19 cellular contexts compared by ENCODE assay signal in the genomic region with DNA sequence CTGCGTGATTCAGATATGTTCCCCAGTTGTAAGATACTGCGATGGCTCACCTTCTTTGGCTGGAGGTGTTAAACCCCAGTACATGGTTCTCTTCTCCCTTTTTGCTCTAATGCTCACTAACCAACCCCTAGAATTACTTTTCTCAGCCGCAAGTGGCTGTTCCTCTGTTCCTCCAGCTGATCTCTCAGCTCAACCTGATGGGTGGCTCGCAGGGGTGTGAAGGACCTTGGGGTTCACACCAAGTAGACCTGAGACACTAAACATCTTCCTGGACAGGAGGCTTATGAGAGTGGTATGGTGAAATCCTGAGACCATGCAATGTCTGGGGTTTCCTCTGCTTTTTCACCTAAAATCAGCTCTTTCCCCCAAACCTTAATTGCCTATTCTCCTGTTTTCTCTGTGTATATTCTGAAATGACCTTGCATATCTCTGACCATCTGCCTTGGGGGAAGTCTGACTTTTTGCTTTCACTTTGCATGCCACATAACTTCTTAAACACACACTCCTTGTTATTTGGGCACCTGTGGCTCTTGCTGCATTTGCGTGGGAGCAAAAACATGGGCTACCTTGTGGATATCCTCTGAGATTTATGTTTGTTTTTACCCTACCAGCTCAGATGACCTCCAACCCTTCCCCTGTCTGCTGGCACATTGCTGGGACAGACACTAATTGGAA. TPM values are rescaled to one million over a fixed set of nuclear protein-coding genes. Genes with fewer than 3 reads are reported as not detected.
"Had no signal": no experiment of that assay in that cellular context is flagged by ENCODE, and none has a peak within 500 bp of the region (broad histone marks: within the 10 kb centered on the region; RNA-seq: fewer than 3 reads in every experiment).

No MANE protein-coding gene starts in this region.

- H2AFZ ChIP-seq: parathyroid adenoma had no signal

- DNase-seq: activated CD4-positive, alpha-beta memory T cell treated with anti-CD3 and anti-CD28 coated beads for 36 hours; activated CD4-positive, alpha-beta T cell treated with anti-CD3 and anti-CD28 coated beads for 1 hour; activated effector memory CD4-positive, alpha-beta T cell treated with anti-CD3 and anti-CD28 coated beads, Interleukin-2, amount 50 U/mL, for 16 hours; activated naive CD8-positive, alpha-beta T cell treated with anti-CD3 and anti-CD28 coated beads for 36 hours; activated T-cell treated with anti-CD3 and anti-CD28 coated beads, Interleukin-2, amount 50 U/mL, for 4 hours; brain microvascular endothelial cell; cerebellar nuclear complex; dermis blood vessel endothelial cell; kidney; right cardiac atrium; small intestine; substantia nigra; transverse colon had no signal

- ATAC-seq: activated T-cell treated with anti-CD3 and anti-CD28 coated beads, Interleukin-2, amount 50 U/mL, for 4 hours; gastroesophageal sphincter; right cardiac atrium; stimulated activated memory B cell treated with anti-CD40 and anti-IgM and Interleukin-4, amounts not matched to agents 10 μg/mL and 1 μg/mL and 100 μg/mL, for 72 hours had no signal

- H3K27ac ChIP-seq: brain microvascular endothelial cell, gastroesophageal sphincter, parathyroid adenoma, transverse colon had no signal

- H3K27me3 ChIP-seq: gastroesophageal sphincter had no signal

- H3K36me3 Mint-ChIP-seq: activated CD4-positive, alpha-beta memory T cell treated with anti-CD3 and anti-CD28 coated beads for 36 hours; activated naive CD8-positive, alpha-beta T cell treated with anti-CD3 and anti-CD28 coated beads for 36 hours; stimulated activated memory B cell treated with anti-CD40 and anti-IgM and Interleukin-4, amounts not matched to agents 10 μg/mL and 1 μg/mL and 100 μg/mL, for 72 hours had no signal

- H3K4me3 ChIP-seq: gastroesophageal sphincter, transverse colon had no signal

- H3K27ac Mint-ChIP-seq: activated CD4-positive, alpha-beta memory T cell treated with anti-CD3 and anti-CD28 coated beads for 36 hours; activated naive CD8-positive, alpha-beta T cell treated with anti-CD3 and anti-CD28 coated beads for 36 hours; stimulated activated memory B cell treated with anti-CD40 and anti-IgM and Interleukin-4, amounts not matched to agents 10 μg/mL and 1 μg/mL and 100 μg/mL, for 72 hours had no signal

- H3K4me3 Mint-ChIP-seq: activated CD4-positive, alpha-beta memory T cell treated with anti-CD3 and anti-CD28 coated beads for 36 hours; activated naive CD8-positive, alpha-beta T cell treated with anti-CD3 and anti-CD28 coated beads for 36 hours; activated T-cell treated with anti-CD3 and anti-CD28 coated beads, Interleukin-2, amount 50 U/mL, for 4 hours; stimulated activated memory B cell treated with anti-CD40 and anti-IgM and Interleukin-4, amounts not matched to agents 10 μg/mL and 1 μg/mL and 100 μg/mL, for 72 hours had no signal

- H3K9me3 Mint-ChIP-seq: activated CD4-positive, alpha-beta memory T cell treated with anti-CD3 and anti-CD28 coated beads for 36 hours; activated naive CD8-positive, alpha-beta T cell treated with anti-CD3 and anti-CD28 coated beads for 36 hours; activated T-cell treated with anti-CD3 and anti-CD28 coated beads, Interleukin-2, amount 50 U/mL, for 4 hours; stimulated activated memory B cell treated with anti-CD40 and anti-IgM and Interleukin-4, amounts not matched to agents 10 μg/mL and 1 μg/mL and 100 μg/mL, for 72 hours had no signal

- H3K36me3 ChIP-seq: brain microvascular endothelial cell, gastroesophageal sphincter, transverse colon had no signal

- H3K9ac ChIP-seq: parathyroid adenoma had no signal

- H3K79me2 ChIP-seq: parathyroid adenoma had no signal

- H3K4me1 ChIP-seq: gastroesophageal sphincter, parathyroid adenoma had no signal

- H3K9me3 ChIP-seq: gastroesophageal sphincter, transverse colon had no signal

RNA-seq across cellular contexts. Expression of a gene that starts 15.9 kb away (rescaled TPM):
- total RNA-seq: activated CD4-positive, alpha-beta memory T cell treated with anti-CD3 and anti-CD28 coated beads for 36 hours; activated naive CD8-positive, alpha-beta T cell treated with anti-CD3 and anti-CD28 coated beads for 36 hours; activated T-cell treated with anti-CD3 and anti-CD28 coated beads, Interleukin-2, amount 50 U/mL, for 4 hours; dermis blood vessel endothelial cell; epithelial cell of proximal tubule; kidney; lower leg skin; mesenteric fat pad; right cardiac atrium; transverse colon had no signal

RNA-seq across cellular contexts. Expression of a gene that starts 27.7 kb away (rescaled TPM):
- total RNA-seq: activated CD4-positive, alpha-beta memory T cell treated with anti-CD3 and anti-CD28 coated beads for 36 hours; activated naive CD8-positive, alpha-beta T cell treated with anti-CD3 and anti-CD28 coated beads for 36 hours; activated T-cell treated with anti-CD3 and anti-CD28 coated beads, Interleukin-2, amount 50 U/mL, for 4 hours; dermis blood vessel endothelial cell; epithelial cell of proximal tubule; gastroesophageal sphincter; kidney; lower leg skin; mesenteric fat pad; right cardiac atrium; transverse colon had no signal

RNA-seq across cellular contexts. Expression of a gene that starts 38.6 kb away (rescaled TPM):
- total RNA-seq: activated CD4-positive, alpha-beta memory T cell treated with anti-CD3 and anti-CD28 coated beads for 36 hours; activated naive CD8-positive, alpha-beta T cell treated with anti-CD3 and anti-CD28 coated beads for 36 hours; activated T-cell treated with anti-CD3 and anti-CD28 coated beads, Interleukin-2, amount 50 U/mL, for 4 hours; dermis blood vessel endothelial cell; epithelial cell of proximal tubule; gastroesophageal sphincter; kidney; lower leg skin; mesenteric fat pad; right cardiac atrium; transverse colon had no signal

RNA-seq across cellular contexts. Expression of a gene that starts 48.7 kb away (rescaled TPM):
- total RNA-seq: activated CD4-positive, alpha-beta memory T cell treated with anti-CD3 and anti-CD28 coated beads for 36 hours; activated naive CD8-positive, alpha-beta T cell treated with anti-CD3 and anti-CD28 coated beads for 36 hours; activated T-cell treated with anti-CD3 and anti-CD28 coated beads, Interleukin-2, amount 50 U/mL, for 4 hours; dermis blood vessel endothelial cell; epithelial cell of proximal tubule; gastroesophageal sphincter; kidney; lower leg skin; mesenteric fat pad; right cardiac atrium; transverse colon had no signal

RNA-seq across cellular contexts. Expression of a gene that starts 49.4 kb away (rescaled TPM):
- total RNA-seq: activated CD4-positive, alpha-beta memory T cell treated with anti-CD3 and anti-CD28 coated beads for 36 hours; activated naive CD8-positive, alpha-beta T cell treated with anti-CD3 and anti-CD28 coated beads for 36 hours; activated T-cell treated with anti-CD3 and anti-CD28 coated beads, Interleukin-2, amount 50 U/mL, for 4 hours; dermis blood vessel endothelial cell; epithelial cell of proximal tubule; gastroesophageal sphincter; kidney; lower leg skin; mesenteric fat pad; right cardiac atrium; transverse colon had no signal
